ENCODE assay signal across 9 cellular contexts in the genomic region with DNA sequence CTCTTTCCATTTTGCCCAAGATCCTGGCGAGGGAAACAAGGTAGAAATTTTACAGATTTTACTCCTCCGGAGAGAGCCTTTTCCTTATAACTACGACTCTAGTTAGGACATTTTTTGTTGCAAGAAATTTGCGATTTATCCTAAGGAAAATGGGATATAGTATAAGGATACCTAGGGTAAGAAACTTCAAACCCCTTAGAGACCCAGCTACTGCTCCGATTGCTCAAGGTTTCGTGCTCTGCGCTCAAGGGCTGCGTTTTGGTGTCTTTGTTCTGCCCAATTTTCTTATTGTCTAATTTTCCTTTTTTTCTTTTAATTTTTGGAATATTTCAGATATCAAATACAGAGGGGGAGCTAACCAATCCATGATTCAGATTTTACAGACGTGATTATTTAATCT. TPM values are rescaled to one million over a fixed set of nuclear protein-coding genes. Genes with fewer than 3 reads are reported as not detected.
DNase-seq lines count a peak whose midpoint lies in the region; ATAC-seq lines count a peak whose summit lies in the region.
"Had no signal": no experiment of that assay in that cellular context is flagged by ENCODE, and none has a peak within 500 bp of the region (broad histone marks: within the 10 kb centered on the region; RNA-seq: fewer than 3 reads in every experiment).

No MANE protein-coding gene starts in this region.

- peaks cover 15% of the 10 kb centered on the region for H3K4me1 ChIP-seq in CD8-positive, alpha-beta memory T cell (ENCODE audit: insufficient read depth, low read length)
- peaks cover 21% of the 10 kb centered on the region for H3K4me1 ChIP-seq in neuron (ENCODE audit: insufficient read depth, low read length)

- CTCF ChIA-PET in CD8-positive, alpha-beta memory T cell (lab: Charles Lee), result no interaction called here

- H3K9me3 Mint-ChIP-seq in CD8-positive, alpha-beta memory T cell, result peaks cover 0 to 6% (median 0%) of the 10 kb centered on the region in 5 donors
- H3K9me3 Mint-ChIP-seq in dendritic cell treated with granulocyte-macrophage colony-stimulating factor and Interleukin-4, amounts not matched to agents 40 ng/mL and 50 ng/mL, for 4 days, result no peaks in the 10 kb centered on the region

- ATAC-seq in HG02840 (IDR thresholded peaks at IDR 0.05; ENCODE audit: low FRiP score, unreplicated experiment) (no peak), GM21529 (IDR thresholded peaks at IDR 0.05; ENCODE audit: unreplicated experiment) (no peak)

- H3K27ac ChIP-seq in CD8-positive, alpha-beta memory T cell (ENCODE audit: low read depth, low read length), result peak overlapping the region; percentile 93

- POLR2A ChIA-PET in CD8-positive, alpha-beta memory T cell (lab: Charles Lee), result interaction anchor here (0.6 kb wide), 1 partner anchor 332 kb away, joined by 4 read pairs; no protein-coding TSS in a partner anchor

- no peaks in the 10 kb centered on the region for H3K36me3 ChIP-seq in CD8-positive, alpha-beta memory T cell (ENCODE audit: insufficient read depth, low read length)
- H3K36me3 ChIP-seq in MG63 (no peaks in the 10 kb centered on the region), neuron (ENCODE audit: insufficient read depth, low read length) (no peaks in the 10 kb centered on the region)

- peaks cover 2 to 14% (median 8%) of the 10 kb centered on the region in 3 donors for H3K36me3 Mint-ChIP-seq in CD8-positive, alpha-beta memory T cell
- peaks cover 9% of the 10 kb centered on the region for H3K36me3 Mint-ChIP-seq in dendritic cell treated with granulocyte-macrophage colony-stimulating factor and Interleukin-4, amounts not matched to agents 40 ng/mL and 50 ng/mL, for 4 days (ENCODE audit: low read depth)

- H3K27ac Mint-ChIP-seq in CD8-positive, alpha-beta memory T cell, result peak overlapping the region; percentile 94 to 100 (median 98)
- peak overlapping the region; percentile 92 for H3K27ac Mint-ChIP-seq in dendritic cell treated with granulocyte-macrophage colony-stimulating factor and Interleukin-4, amounts not matched to agents 40 ng/mL and 50 ng/mL, for 4 days

- peak overlapping the region; percentile 73 for H3K4me3 ChIP-seq in CD8-positive, alpha-beta memory T cell (ENCODE audit: low read length)
- H3K4me3 ChIP-seq in MG63 (peak overlapping the region; percentile 85), neuron (ENCODE audit: low read length) (peak overlapping the region; percentile 73)

- peaks cover 0 to 3% of the 10 kb centered on the region in 2 donors for H3K27me3 Mint-ChIP-seq in CD8-positive, alpha-beta memory T cell
- H3K27me3 Mint-ChIP-seq in dendritic cell treated with granulocyte-macrophage colony-stimulating factor and Interleukin-4, amounts not matched to agents 40 ng/mL and 50 ng/mL, for 4 days, result no peaks in the 10 kb centered on the region

- H3K4me1 Mint-ChIP-seq in CD8-positive, alpha-beta memory T cell, result peaks cover 57 to 75% (median 70%) of the 10 kb centered on the region in 3 donors
- peaks cover 44% of the 10 kb centered on the region for H3K4me1 Mint-ChIP-seq in dendritic cell treated with granulocyte-macrophage colony-stimulating factor and Interleukin-4, amounts not matched to agents 40 ng/mL and 50 ng/mL, for 4 days (ENCODE audit: low read depth)

- peak overlapping the region; percentile 92 to 100 (median 96) for H3K4me3 Mint-ChIP-seq in CD8-positive, alpha-beta memory T cell
- peak overlapping the region; percentile 96 for H3K4me3 Mint-ChIP-seq in dendritic cell treated with granulocyte-macrophage colony-stimulating factor and Interleukin-4, amounts not matched to agents 40 ng/mL and 50 ng/mL, for 4 days

- intact Hi-C loops in dendritic cell treated with granulocyte-macrophage colony-stimulating factor and Interleukin-4, amounts not matched to agents 40 ng/mL and 50 ng/mL, for 4 days (cut with micrococcal nuclease), result loop anchor here (5.0 to 10.0 kb wide), 4 partner anchors 82 to 920 kb away; a partner anchor contains a TSS

- no peaks in the 10 kb centered on the region for H3K9me3 ChIP-seq in CD8-positive, alpha-beta memory T cell (ENCODE audit: low read length)
- H3K9me3 ChIP-seq in MG63 (peaks cover 6% of the 10 kb centered on the region), neuron (ENCODE audit: low read length) (no peaks in the 10 kb centered on the region)

- H3K27me3 ChIP-seq in CD8-positive, alpha-beta memory T cell (ENCODE audit: insufficient read depth, low read length, poor library complexity, severe bottlenecking), result no peaks in the 10 kb centered on the region
- no peaks in the 10 kb centered on the region for H3K27me3 ChIP-seq in MG63
- no peaks in the 10 kb centered on the region for H3K27me3 ChIP-seq in neuron (ENCODE audit: insufficient read depth, low read length)

- DNase-seq in CD8-positive, alpha-beta memory T cell, result no peak
- DNase-seq in MG63 (no peak), AG20443 (ENCODE audit: low spot score) (no peak)
- no peak for DNase-seq in activated CD4-positive, alpha-beta T cell treated with anti-CD3 and anti-CD28 coated beads for 4 hours
- DNase-seq: stimulated activated CD8-positive, alpha-beta memory T cell treated with anti-CD3 and anti-CD28 coated beads, Interleukin-4, amount 100 ng/mL, for 48 hours had no signal

- no peak overlapping the region for H2AFZ ChIP-seq in neuron (ENCODE audit: low read depth, low read length)

RNA-seq across cellular contexts. Expression of a gene that starts 1.5 kb away (rescaled TPM):
- 10 to 100 TPM; 53.0 to 54.5 TPM for total RNA-seq in CD8-positive, alpha-beta memory T cell
- polyA plus RNA-seq in CD8-positive, alpha-beta memory T cell, result 108 TPM
- total RNA-seq in MG63 (2014; rRNA removed; shearing (Covaris generic); ENCODE audit: low replicate concordance), result 61.0 and 130 TPM in 2 replicates

RNA-seq across cellular contexts. Expression of a gene that starts 1.7 kb away (rescaled TPM):
- 10 to 100 TPM; 23.9 to 24.2 TPM for total RNA-seq in CD8-positive, alpha-beta memory T cell
- 36.6 TPM for polyA plus RNA-seq in CD8-positive, alpha-beta memory T cell
- total RNA-seq in MG63 (2014; rRNA removed; shearing (Covaris generic); ENCODE audit: low replicate concordance), result 35.8 and 47.6 TPM in 2 replicates
